In genomic region chr9:77433675-77434445, GRCh38 we compare ENCODE assay signal across 8 cellular contexts.
DNase-seq lines count a peak whose midpoint lies in the region; ATAC-seq, FAIRE-seq and TF ChIP-seq lines count a peak whose summit lies in the region.

No MANE protein-coding gene starts in this region.

- H3K4me3 Mint-ChIP-seq in WTC11: no peak overlapping the region

- H3K9me3 Mint-ChIP-seq in WTC11: peaks cover 9% of the 10 kb centered on the region; the same call in 1 of the 2 replicates

- H3K4me1 Mint-ChIP-seq in WTC11: peaks cover 15% of the 10 kb centered on the region

- DNase-seq in GM12865 (ENCODE audit: low read depth) (peak; percentile 53), NCI-H2029 treated with DMSO at 0.1 percent for 48 hours (lab: John Stamatoyannopoulos, UW) (peak; percentile 35), WTC11 (ENCODE audit: low spot score) (peak; percentile 66), medulla oblongata (ENCODE audit: extremely low spot score) (peak; percentile 85)
- DNase-seq in effector CD4-positive, alpha-beta T cell: peak; percentile 9
- DNase-seq in stimulated activated CD8-positive, alpha-beta memory T cell treated with anti-CD3 and anti-CD28 coated beads, Interleukin-7, amount 100 ng/mL, for 24 hours (ENCODE audit: low read depth): peak; percentile 7

- ATAC-seq in HG02623 (IDR thresholded peaks at IDR 0.05; ENCODE audit: unreplicated experiment): peak; percentile 88
- ATAC-seq in WTC11: peak; percentile 92

- H3K27ac Mint-ChIP-seq in WTC11: 0 out of 2 replicates have a peak overlapping the region, but pooled peaks have one; percentile 8

- peak; percentile 88 for TF ChIP-seq CTCF in GM12865 (IDR thresholded peaks at IDR 0.05; ENCODE audit: insufficient read depth, low read depth, low read length, missing control alignments)
- TF ChIP-seq CTCF in WTC11 (IDR thresholded peaks at IDR 0.05): peak; percentile 87

- peaks cover 14% of the 10 kb centered on the region for H3K36me3 Mint-ChIP-seq in WTC11

- POLR2A ChIA-PET in WTC11 (lab: Charles Lee): interaction anchor here (0.6 to 1.0 kb wide), 2 partner anchors 23 to 528 kb away, joined by 3 read pairs; no protein-coding TSS in a partner anchor

- CTCF ChIA-PET in WTC11 (lab: Charles Lee): interaction anchor here (0.6 to 2.8 kb wide), 49 partner anchors 10 to 734 kb away, joined by 3 to 62 read pairs (median 3); partner anchors contain the start of gene GNA14

- peak; percentile 21 for FAIRE-seq in A204.1 (lab: Jason Lieb, UNC)

- no peaks in the 10 kb centered on the region; the same call in 1 of the 2 replicates for H3K27me3 Mint-ChIP-seq in WTC11 (ENCODE audit: low read depth)

- H3K4me3 ChIP-seq in GM12865 (ENCODE audit: low read depth, low read length): no peak overlapping the region

TF ChIP-seq in WTC11, 78 proteins besides CTCF, POLR2A, EP300 and RAD21:
- TF ChIP-seq GRHL2 (CRISPR knock-in tag; IDR thresholded peaks at IDR 0.05; ENCODE audit: insufficient replicate concordance, severe bottlenecking): no peak
- 0 out of 2 replicates have a peak, but pooled peaks have one; percentile 21 for TF ChIP-seq SMAD3 (CRISPR knock-in tag; IDR thresholded peaks at IDR 0.05; ENCODE audit: borderline replicate concordance)

Comparison
In these comparisons a context has a peak if more than half of its experiments do, and no peak if none do; other contexts are left out.
1. DNase-seq: peak in every context shown above with its lines; median percentile 85 in medulla oblongata; 66 in WTC11; 53 in GM12865; 35 in NCI-H2029 treated with DMSO at 0.1 percent for 48 hours; 9 in effector CD4-positive, alpha-beta T cell; 7 in stimulated activated CD8-positive, alpha-beta memory T cell treated with anti-CD3 and anti-CD28 coated beads, Interleukin-7, amount 100 ng/mL, for 24 hours.